ENCODE assay signal across 1 cellular context in the genomic region with DNA sequence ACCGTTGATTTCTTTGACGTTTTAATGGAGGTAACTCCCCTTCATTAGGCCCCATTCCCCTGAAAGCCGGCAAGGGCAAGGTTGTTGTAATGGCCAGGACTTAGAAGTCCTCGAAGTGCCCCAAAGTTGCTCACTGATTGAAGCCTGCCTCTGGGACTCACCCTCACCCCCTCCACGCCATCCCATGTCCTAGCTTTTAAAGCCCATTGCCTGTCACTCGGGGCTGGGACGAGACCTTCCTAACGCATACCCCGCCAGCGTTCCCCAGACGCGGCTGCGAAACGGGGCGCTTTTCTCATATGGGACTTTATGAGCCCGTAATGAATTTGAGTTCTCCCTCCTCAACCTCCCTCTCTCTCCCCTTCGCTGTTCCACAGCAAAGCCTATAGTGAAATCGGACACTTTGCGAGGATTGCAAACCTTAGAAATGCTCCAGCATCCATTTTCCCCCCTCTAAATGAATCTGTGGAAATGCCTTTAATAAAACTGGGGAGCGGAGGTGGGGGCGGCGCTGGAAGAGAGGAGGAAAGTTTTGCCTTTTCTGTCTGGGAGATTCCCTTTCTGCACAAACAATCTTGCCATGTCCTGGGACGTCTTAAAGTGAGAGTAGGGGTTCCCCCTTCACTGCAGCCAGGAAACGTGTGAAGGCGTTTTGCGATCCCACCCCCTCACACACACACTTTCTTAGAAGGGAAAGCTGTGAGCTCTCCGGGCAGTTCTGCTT.
A peak's percentile ranks its signal among the peaks of the same experiment; 100 is the strongest.
TF ChIP-seq lines count a peak whose summit lies in the region.

No MANE protein-coding gene starts in this region.

TF ChIP-seq in H1, 55 proteins besides CTCF, POLR2A, EP300 and RAD21:
- no peak for TF ChIP-seq NANOG (IDR thresholded peaks at IDR 0.05; ENCODE audit: insufficient read depth, low read depth, low read length, poor library complexity, severe bottlenecking)
- no peak for TF ChIP-seq BRCA1 (IDR thresholded peaks at IDR 0.05; ENCODE audit: low read depth, low read length)
- TF ChIP-seq GABPA (IDR thresholded peaks at IDR 0.05; ENCODE audit: borderline replicate concordance, insufficient read depth, low read length) = no peak
- no peak for TF ChIP-seq JUN (IDR thresholded peaks at IDR 0.05; ENCODE audit: low read depth, low read length)
- TF ChIP-seq TAF1 (IDR thresholded peaks at IDR 0.05; ENCODE audit: low read depth, low read length) = no peak
- TF ChIP-seq SRF (IDR thresholded peaks at IDR 0.05; ENCODE audit: low read depth, low read length) = no peak
- no peak for TF ChIP-seq POLR2AphosphoS5 (IDR thresholded peaks at IDR 0.05; ENCODE audit: low read depth, low read length)
- no peak for TF ChIP-seq FOSL1 (IDR thresholded peaks at IDR 0.05; ENCODE audit: insufficient read depth, low read depth, low read length)
- TF ChIP-seq CTBP2 (IDR thresholded peaks at IDR 0.05; ENCODE audit: borderline replicate concordance, insufficient read depth, insufficient read length, low read length) = no peak
- no peak for TF ChIP-seq SP2 (IDR thresholded peaks at IDR 0.05; ENCODE audit: low read length)
- TF ChIP-seq ASH2L (IDR thresholded peaks at IDR 0.05; ENCODE audit: low read length) = peak; percentile 60
- TF ChIP-seq SP1 (IDR thresholded peaks at IDR 0.05; ENCODE audit: low read depth, low read length) = no peak
- no peak for TF ChIP-seq TBP (IDR thresholded peaks at IDR 0.05; ENCODE audit: low read depth, low read length)
- TF ChIP-seq RBBP5 (IDR thresholded peaks at IDR 0.05; ENCODE audit: borderline replicate concordance, low read depth, low read length) = no peak
- no peak for TF ChIP-seq TCF12 (IDR thresholded peaks at IDR 0.05; ENCODE audit: low read depth, low read length)
- no peak for TF ChIP-seq POU5F1 (IDR thresholded peaks at IDR 0.05; ENCODE audit: low read depth, low read length)
- TF ChIP-seq CREB1 (IDR thresholded peaks at IDR 0.05) = no peak
- no peak for TF ChIP-seq SAP30 (IDR thresholded peaks at IDR 0.05; ENCODE audit: insufficient read depth, insufficient replicate concordance, low read length)
- TF ChIP-seq, protein P1, sequence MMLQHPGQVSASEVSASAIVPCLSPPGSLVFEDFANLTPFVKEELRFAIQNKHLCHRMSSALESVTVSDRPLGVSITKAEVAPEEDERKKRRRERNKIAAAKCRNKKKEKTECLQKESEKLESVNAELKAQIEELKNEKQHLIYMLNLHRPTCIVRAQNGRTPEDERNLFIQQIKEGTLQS (IDR thresholded peaks at IDR 0.05; ENCODE audit: insufficient read depth, low read depth, low read length) = no peak
- no peak for TF ChIP-seq NRF1 (IDR thresholded peaks at IDR 0.05; ENCODE audit: low read depth, low read length)
- TF ChIP-seq RNF2 (IDR thresholded peaks at IDR 0.05; ENCODE audit: borderline replicate concordance, low read depth, low read length, missing control alignments, poor library complexity, severe bottlenecking) = peak; percentile 63
- no peak for TF ChIP-seq GTF2F1 (IDR thresholded peaks at IDR 0.05; ENCODE audit: borderline replicate concordance, low read depth, low read length)
- no peak for TF ChIP-seq SIN3A (conservative IDR thresholded peaks at IDR 0.05 in 1 of 2, IDR thresholded peaks at IDR 0.05 in 1 of 2; ENCODE audit: low read depth in 1 of 2, low read length in 2 of 2)
- TF ChIP-seq SUZ12 (IDR thresholded peaks at IDR 0.05; ENCODE audit: low read length) = peak; percentile 80
- TF ChIP-seq HDAC6 (IDR thresholded peaks at IDR 0.05; ENCODE audit: low read depth, low read length) = no peak
- no peak for TF ChIP-seq KDM1A (IDR thresholded peaks at IDR 0.05; ENCODE audit: borderline replicate concordance, low read length)
- no peak for TF ChIP-seq TEAD4 (IDR thresholded peaks at IDR 0.05; ENCODE audit: low read depth, low read length)
- no peak for TF ChIP-seq CBX8 (IDR thresholded peaks at IDR 0.05; ENCODE audit: borderline replicate concordance, low read depth, low read length)
- peak; percentile 74 for TF ChIP-seq EZH2 (IDR thresholded peaks at IDR 0.05; ENCODE audit: low read depth, low read length, severe bottlenecking)
- no peak for TF ChIP-seq KDM5A (IDR thresholded peaks at IDR 0.05; ENCODE audit: low read length)
- no peak for TF ChIP-seq ZNF274 (IDR thresholded peaks at IDR 0.05; ENCODE audit: borderline replicate concordance, extremely low read depth, low read length)
- TF ChIP-seq SIRT6 (IDR thresholded peaks at IDR 0.05; ENCODE audit: low read length) = no peak
- no peak for TF ChIP-seq KDM4A (IDR thresholded peaks at IDR 0.05; ENCODE audit: low read depth, low read length, severe bottlenecking)
